5 cellular contexts compared by ENCODE assay signal in the genomic region with DNA sequence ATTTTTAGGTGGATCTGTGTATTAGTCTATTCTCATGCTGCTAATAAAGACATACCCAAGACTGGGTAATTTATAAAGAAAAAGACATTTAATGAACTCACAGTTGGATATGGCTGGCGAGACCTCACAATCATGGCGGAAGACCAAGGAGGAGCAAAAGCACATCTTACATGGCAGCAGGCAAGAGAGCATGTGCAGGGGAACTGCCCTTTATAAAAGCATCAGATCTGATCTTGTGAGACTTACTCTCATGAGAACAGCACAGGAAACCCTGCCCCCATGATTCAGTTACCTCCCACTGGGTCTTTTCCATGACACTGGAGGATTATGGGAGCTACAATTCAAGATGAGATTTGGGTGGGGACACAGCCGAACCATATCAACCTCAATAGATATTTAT.
DNase-seq lines count a peak whose midpoint lies in the region; ATAC-seq, FAIRE-seq and TF ChIP-seq lines count a peak whose summit lies in the region.
"Not testable (repeated sequence)": the region's sequence is repeated elsewhere in the genome, so short reads cannot be mapped to it uniquely, and the experiment has no call there.

No MANE protein-coding gene starts in this region.

- not testable (repeated sequence) for H3K36me3 ChIP-seq in A673 (ENCODE audit: insufficient read depth, low read length, poor library complexity, severe bottlenecking)
- H3K36me3 ChIP-seq in SK-N-SH (replicated peaks in 1 of 2; ENCODE audit: control insufficient read depth in 1 of 2, insufficient read depth in 2 of 2, low read length in 1 of 2), result peaks cover 51 to 82% of the 10 kb centered on the region in 2 experiments
- H3K36me3 ChIP-seq in K562 (ENCODE audit: control insufficient read depth, insufficient read depth, low read length), result peaks cover 98% of the 10 kb centered on the region

- intact Hi-C loops in A673 (cut with micrococcal nuclease; ENCODE audit: unreplicated experiment), result loop anchor here (10.0 kb wide), 1 partner anchor 526 kb away; no protein-coding TSS in a partner anchor
- intact Hi-C loops in K562 (cut with micrococcal nuclease), result not testable (repeated sequence)

- H3K27me3 Mint-ChIP-seq in HFFc6 (ENCODE audit: insufficient read depth); endothelial cell (ENCODE audit: unreplicated experiment): not testable (repeated sequence)

- not testable (repeated sequence) for TF ChIP-seq RAD21 in SK-N-SH (IDR thresholded peaks at IDR 0.05; ENCODE audit: low read length); K562 (CRISPR knock-in tag; conservative IDR thresholded peaks at IDR 0.05 in 1 of 2, IDR thresholded peaks at IDR 0.05 in 1 of 2)

- ATAC-seq in K562, result not testable (repeated sequence)

- H3K4me1 Mint-ChIP-seq in HFFc6 (ENCODE audit: low read depth), result peaks cover 30% of the 10 kb centered on the region
- H3K4me1 Mint-ChIP-seq in endothelial cell (ENCODE audit: unreplicated experiment), result not testable (repeated sequence)

- not testable (repeated sequence) for H3K4me3 ChIP-seq in A673 (ENCODE audit: low read depth, low read length, poor library complexity, severe bottlenecking); SK-N-SH (ENCODE audit: low read depth in 2 of 2, low read length in 1 of 2); K562

- not testable (repeated sequence) for H3K9me1 ChIP-seq in K562 (ENCODE audit: control insufficient read depth, insufficient read depth, low read length)

- peak overlapping the region; percentile 19; the same call in 1 of the 2 replicates for H3K27ac Mint-ChIP-seq in HFFc6
- H3K27ac Mint-ChIP-seq in endothelial cell (ENCODE audit: unreplicated experiment), result not testable (repeated sequence)

- CTCF ChIA-PET in A673 (lab: Charles Lee); K562 (lab: Yijun Ruan, JAX; ENCODE audit: low intra/inter-chr PET ratio): not testable (repeated sequence)
- CTCF ChIA-PET in SK-N-SH (lab: Yijun Ruan, JAX), result interaction anchor here (1.9 to 3.6 kb wide), 2 partner anchors 11 to 13 kb away, joined by 7 to 13 read pairs; no protein-coding TSS in a partner anchor

- not testable (repeated sequence) for H3K79me2 ChIP-seq in SK-N-SH (ENCODE audit: insufficient read depth); K562 (ENCODE audit: control insufficient read depth, insufficient read depth, low read length)

- H4K20me1 ChIP-seq in SK-N-SH (ENCODE audit: insufficient read depth); K562 (replicated peaks; ENCODE audit: control insufficient read depth, insufficient read depth, low read length): not testable (repeated sequence)

- not testable (repeated sequence) for H3K9me3 Mint-ChIP-seq in HFFc6; endothelial cell (ENCODE audit: unreplicated experiment)

- not testable (repeated sequence) for H3K9me3 ChIP-seq in A673 (ENCODE audit: low read depth, low read length, poor library complexity, severe bottlenecking); SK-N-SH; K562 (replicated peaks; ENCODE audit: control insufficient read depth, insufficient read depth, low read depth, low read length)

- not testable (repeated sequence) for H3K9me2 ChIP-seq in SK-N-SH

- H3K4me1 ChIP-seq in A673 (ENCODE audit: insufficient read depth, low read length, poor library complexity, severe bottlenecking); SK-N-SH (ENCODE audit: control insufficient read depth in 1 of 2, insufficient read depth in 2 of 2, low read depth in 1 of 2, low read length in 1 of 2); K562 (replicated peaks in 1 of 2; ENCODE audit: control insufficient read depth in 2 of 2, insufficient read depth in 2 of 2, low read length in 2 of 2): not testable (repeated sequence)

- TF ChIP-seq POLR2A in K562 (conservative IDR thresholded peaks at IDR 0.05), result not testable (repeated sequence)

- H3K27me3 ChIP-seq in A673 (replicated peaks; ENCODE audit: insufficient read depth, low read depth, low read length, poor library complexity); SK-N-SH (ENCODE audit: insufficient read depth); K562 (ENCODE audit: control insufficient read depth in 2 of 2, insufficient read depth in 2 of 2, low read length in 2 of 2): not testable (repeated sequence)

- not testable (repeated sequence) for H2AFZ ChIP-seq in SK-N-SH (ENCODE audit: low read depth); K562 (ENCODE audit: low read depth, low read length)

- FAIRE-seq in K562 (lab: Jason Lieb, UNC), result not testable (repeated sequence)

- DNase-seq in A673 (ENCODE audit: low spot score), result peak; percentile 14
- DNase-seq in HFFc6; SK-N-SH; K562 (ENCODE audit: extremely low read depth in 1 of 4, low spot score in 3 of 4); endothelial cell (ENCODE audit: low spot score): not testable (repeated sequence)

- H3K36me3 Mint-ChIP-seq in HFFc6 (ENCODE audit: low read depth) (peaks cover 34% of the 10 kb centered on the region), endothelial cell (ENCODE audit: low read depth, unreplicated experiment) (peaks cover 26% of the 10 kb centered on the region)

- 0 out of 2 replicates have a peak overlapping the region, but pooled peaks have one; percentile 23 for H3K4me2 ChIP-seq in SK-N-SH
- H3K4me2 ChIP-seq in K562 (ENCODE audit: insufficient read depth, low read length), result not testable (repeated sequence)

- TF ChIP-seq CTCF in A673 (conservative IDR thresholded peaks at IDR 0.05; ENCODE audit: low read depth, low read length); HFFc6 (IDR thresholded peaks at IDR 0.05); SK-N-SH (IDR thresholded peaks at IDR 0.05); K562 (IDR thresholded peaks at IDR 0.05 in 2 of 3, conservative IDR thresholded peaks at IDR 0.05 in 1 of 3; ENCODE audit: insufficient read depth in 2 of 3, low read depth in 1 of 3, low read length in 3 of 3); endothelial cell (IDR thresholded peaks at IDR 0.05; ENCODE audit: unreplicated experiment): not testable (repeated sequence)

- 87% methylated on average over 3 of the region's 3 CpGs for WGBS in SK-N-SH (ENCODE audit: low lambda C conversion rate)
- 87% methylated on average over 3 of the region's 3 CpGs for WGBS in K562 (ENCODE audit: insufficient coverage, low coverage, missing lambda C conversion rate)

- BruUV-seq in A673 (replicated peaks; lab: Mats Ljungman, UMichigan); K562 (replicated peaks; lab: Mats Ljungman, UMichigan): not testable (repeated sequence)

- H3K9ac ChIP-seq in SK-N-SH; K562 (ENCODE audit: insufficient read depth in 1 of 2, low read depth in 2 of 2, low read length in 2 of 2): not testable (repeated sequence)

- not testable (repeated sequence) for H3K27ac ChIP-seq in A673 (ENCODE audit: low read depth, low read length, poor library complexity, severe bottlenecking); K562 (ENCODE audit: extremely low read depth, low read depth, low read length)
- peak overlapping the region in 1 of 2 experiments; percentile 78; a peak in 2 of 4 replicates for H3K27ac ChIP-seq in SK-N-SH (ENCODE audit: low read depth in 2 of 2, low read length in 1 of 2)

- not testable (repeated sequence) for H3K4me3 Mint-ChIP-seq in HFFc6
- H3K4me3 Mint-ChIP-seq in endothelial cell (ENCODE audit: unreplicated experiment), result peak overlapping the region; percentile 7

- in situ Hi-C loops in K562 (cut with MboI), result not testable (repeated sequence)

- TF ChIP-seq EP300 in SK-N-SH (IDR thresholded peaks at IDR 0.05; ENCODE audit: borderline replicate concordance in 1 of 2, low read depth in 1 of 2, low read length in 1 of 2); K562 (IDR thresholded peaks at IDR 0.05; ENCODE audit: low read length): not testable (repeated sequence)

- peaks cover 42% of the 10 kb centered on the region for H3F3A ChIP-seq in SK-N-SH (replicated peaks; ENCODE audit: insufficient read depth)

- POLR2A ChIA-PET in A673 (lab: Charles Lee; ENCODE audit: low non-redundant PET); SK-N-SH (lab: Yijun Ruan, JAX); K562 (lab: Yijun Ruan, JAX): not testable (repeated sequence)

TF ChIP-seq in K562, 482 proteins besides CTCF, POLR2A, EP300 and RAD21:
- TF ChIP-seq ZNF431 (CRISPR knock-in tag; IDR thresholded peaks at IDR 0.05) (peak; percentile 61; the same call in 1 of the 2 replicates), NRF1 (conservative IDR thresholded peaks at IDR 0.05 in 1 of 2, IDR thresholded peaks at IDR 0.05 in 1 of 2) (0 out of 4 replicates have a peak, but pooled peaks of 1 of the 2 experiments have one; percentile 12)
- TF ChIP-seq, protein P1, sequence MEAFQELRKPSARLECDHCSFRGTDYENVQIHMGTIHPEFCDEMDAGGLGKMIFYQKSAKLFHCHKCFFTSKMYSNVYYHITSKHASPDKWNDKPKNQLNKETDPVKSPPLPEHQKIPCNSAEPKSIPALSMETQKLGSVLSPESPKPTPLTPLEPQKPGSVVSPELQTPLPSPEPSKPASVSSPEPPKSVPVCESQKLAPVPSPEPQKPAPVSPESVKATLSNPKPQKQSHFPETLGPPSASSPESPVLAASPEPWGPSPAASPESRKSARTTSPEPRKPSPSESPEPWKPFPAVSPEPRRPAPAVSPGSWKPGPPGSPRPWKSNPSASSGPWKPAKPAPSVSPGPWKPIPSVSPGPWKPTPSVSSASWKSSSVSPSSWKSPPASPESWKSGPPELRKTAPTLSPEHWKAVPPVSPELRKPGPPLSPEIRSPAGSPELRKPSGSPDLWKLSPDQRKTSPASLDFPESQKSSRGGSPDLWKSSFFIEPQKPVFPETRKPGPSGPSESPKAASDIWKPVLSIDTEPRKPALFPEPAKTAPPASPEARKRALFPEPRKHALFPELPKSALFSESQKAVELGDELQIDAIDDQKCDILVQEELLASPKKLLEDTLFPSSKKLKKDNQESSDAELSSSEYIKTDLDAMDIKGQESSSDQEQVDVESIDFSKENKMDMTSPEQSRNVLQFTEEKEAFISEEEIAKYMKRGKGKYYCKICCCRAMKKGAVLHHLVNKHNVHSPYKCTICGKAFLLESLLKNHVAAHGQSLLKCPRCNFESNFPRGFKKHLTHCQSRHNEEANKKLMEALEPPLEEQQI (IDR thresholded peaks at IDR 0.05), result peak; percentile 70
